Comparison of ENCODE assay signal across 22 cellular contexts in genomic region chr3:46703013-46703520, GRCh38. TPM values are rescaled to one million over a fixed set of nuclear protein-coding genes. Genes with fewer than 3 reads are reported as not detected.
DNase-seq lines count a peak whose midpoint lies in the region; ATAC-seq and TF ChIP-seq lines count a peak whose summit lies in the region.
"Had no signal": no experiment of that assay in that cellular context is flagged by ENCODE, and none has a peak within 500 bp of the region (broad histone marks: within the 10 kb centered on the region; RNA-seq: fewer than 3 reads in every experiment).

No MANE protein-coding gene starts in this region.

- H3K4me3 ChIP-seq in HEK293 (ENCODE audit: low read depth, low read length), result no peak overlapping the region
- no peak overlapping the region for H3K4me3 ChIP-seq in right cardiac atrium (ENCODE audit: low read length)
- no peak overlapping the region for H3K4me3 ChIP-seq in spleen
- H3K4me3 ChIP-seq in breast epithelium, result no peak overlapping the region
- H3K4me3 ChIP-seq: PC-9, SJCRH30 had no signal

- no peak for TF ChIP-seq POLR2A in spleen (IDR thresholded peaks at IDR 0.05)
- no peak for TF ChIP-seq POLR2A in breast epithelium (IDR thresholded peaks at IDR 0.05)

- H3K36me3 ChIP-seq in HEK293 (ENCODE audit: control insufficient read depth in 2 of 2, insufficient read depth in 1 of 2, low read length in 2 of 2) (no peaks in the 10 kb centered on the region), spleen (no peaks in the 10 kb centered on the region), breast epithelium (no peaks in the 10 kb centered on the region)
- H3K36me3 ChIP-seq: SJCRH30 had no signal

- H3K27ac ChIP-seq in HEK293 (ENCODE audit: extremely low read depth, low read depth, low read length) (no peak overlapping the region), right cardiac atrium (ENCODE audit: low read length) (no peak overlapping the region), spleen (no peak overlapping the region), breast epithelium (no peak overlapping the region)
- H3K27ac ChIP-seq: PC-9, RWPE1, SJCRH30 had no signal

- no peak overlapping the region for H3K27ac Mint-ChIP-seq in chondrocyte (ENCODE audit: unreplicated experiment)
- H3K27ac Mint-ChIP-seq: HFFc6 had no signal

- POLR2A ChIA-PET in HEK293 (lab: Yijun Ruan, JAX), result no interaction called here

- intact Hi-C loops in right cardiac atrium (cut with DNase I), result loop anchor here (5.0 to 10.0 kb wide), 4 partner anchors 162 to 622 kb away; partner anchors contain the start of gene MYL3 (in 1 of the 4)
- intact Hi-C loops in spleen (cut with DNase I; ENCODE audit: low total_unique reads), result no loop called here
- intact Hi-C loops in breast epithelium (cut with DNase I; ENCODE audit: low total_unique reads), result loop anchor here (10.0 kb wide), 1 partner anchor 192 kb away; no protein-coding TSS in a partner anchor

- H3K27me3 Mint-ChIP-seq in chondrocyte (ENCODE audit: low read depth), result peaks cover 8% of the 10 kb centered on the region

- H3K4me1 ChIP-seq in HEK293 (ENCODE audit: control insufficient read depth, insufficient read depth, low read length), result no peaks in the 10 kb centered on the region
- H3K4me1 ChIP-seq in right cardiac atrium (ENCODE audit: control insufficient read depth, insufficient read depth, low read length), result peaks cover 7% of the 10 kb centered on the region
- H3K4me1 ChIP-seq in spleen, result peaks cover 13 to 45% (median 30%) of the 10 kb centered on the region in 6 donors
- peaks cover 4 to 10% of the 10 kb centered on the region in 2 donors for H3K4me1 ChIP-seq in breast epithelium
- H3K4me1 ChIP-seq: Caco-2 had no signal

- WGBS in right cardiac atrium, result 89% methylated on average over 4 of the region's 4 CpGs
- 85 to 95% (median 90%) methylated on average over 3 to 4 of the region's 4 CpGs for WGBS in spleen, 5 donors

- H3K9me3 ChIP-seq in HEK293 (ENCODE audit: control insufficient read depth, insufficient read depth, low read depth, low read length) (no peaks in the 10 kb centered on the region), right cardiac atrium (ENCODE audit: control insufficient read depth, low read length) (no peaks in the 10 kb centered on the region), spleen (no peaks in the 10 kb centered on the region), breast epithelium (no peaks in the 10 kb centered on the region)
- H3K9me3 ChIP-seq: Caco-2, SJCRH30 had no signal

- H3K27me3 ChIP-seq in right cardiac atrium (ENCODE audit: control insufficient read depth, insufficient read depth) (no peaks in the 10 kb centered on the region), spleen (replicated peaks in 1 of 7) (peaks cover 0 to 27% (median 12%) of the 10 kb centered on the region in 7 donors), breast epithelium (no peaks in the 10 kb centered on the region)
- H3K27me3 ChIP-seq: SJCRH30 had no signal

- no peaks in the 10 kb centered on the region for H3K9me3 Mint-ChIP-seq in chondrocyte (ENCODE audit: low read depth)
- H3K9me3 Mint-ChIP-seq: CD4-positive, alpha-beta memory T cell; HFFc6 had no signal

- TF ChIP-seq CTCF in HEK293 (tag by site-specific recombination; IDR thresholded peaks at IDR 0.05) (no peak), chondrocyte (IDR thresholded peaks at IDR 0.05) (no peak), spleen (IDR thresholded peaks at IDR 0.05 in 8 of 11, conservative IDR thresholded peaks at IDR 0.05 in 3 of 11) (no peak), breast epithelium (IDR thresholded peaks at IDR 0.05) (no peak)

- no peaks in the 10 kb centered on the region for H3K36me3 Mint-ChIP-seq in chondrocyte (ENCODE audit: low read depth)
- H3K36me3 Mint-ChIP-seq: CD4-positive, alpha-beta memory T cell had no signal

- CTCF ChIA-PET in HEK293 (lab: Yijun Ruan, JAX), result interaction anchor here (1.0 to 1.5 kb wide), 6 partner anchors 144 to 1456 kb away, joined by 3 to 8 read pairs (median 4); no protein-coding TSS in a partner anchor

- peak; percentile 59 for DNase-seq in chondrocyte (ENCODE audit: low spot score)
- DNase-seq in right cardiac atrium, result peak in 2 of 3 donors; percentile 14 to 42
- DNase-seq in spleen, result peak; percentile 59
- DNase-seq in NCI-H774 (lab: John Stamatoyannopoulos, UW), result no peak
- no peak for DNase-seq in breast epithelium (ENCODE audit: low spot score in 2 of 2)
- DNase-seq: Caco-2; CD4-positive, alpha-beta memory T cell; DMS 273 treated with DMSO at 0.1 percent for 48 hours; DMS79 treated with DMSO at 0.1 percent for 48 hours; HFFc6; KG1; NCI-H1092 treated with DMSO at 0.1 percent for 48 hours; NCI-H1436 treated with DMSO at 0.1 percent for 48 hours; NCI-H2029; NCI-H2227 treated with DMSO at 0.1 percent for 48 hours; NCI-H510A; PC-9 had no signal

- ATAC-seq in right cardiac atrium, result no peak
- ATAC-seq in activated CD4-positive, CD25-positive, alpha-beta regulatory T cell treated with anti-CD3 and anti-CD28 coated beads, Interleukin-2, amount 50 U/mL, for 24 hours, result no peak

- peaks cover 10% of the 10 kb centered on the region for H3K4me1 Mint-ChIP-seq in chondrocyte (ENCODE audit: low read depth)

- no peak overlapping the region for H3K4me3 Mint-ChIP-seq in chondrocyte (ENCODE audit: unreplicated experiment)
- H3K4me3 Mint-ChIP-seq: HFFc6 had no signal

TF ChIP-seq in HEK293, 187 proteins besides CTCF, POLR2A, EP300 and RAD21:
- TF ChIP-seq ZFHX2 (tag by site-specific recombination; conservative IDR thresholded peaks at IDR 0.05), result peak; percentile 57
- TF ChIP-seq EGR2 (tag by site-specific recombination; IDR thresholded peaks at IDR 0.05; ENCODE audit: low read depth), result peak; percentile 61
- no peak for TF ChIP-seq ZNF280D (tag by site-specific recombination; IDR thresholded peaks at IDR 0.05)
- TF ChIP-seq PRDM10 (tag by site-specific recombination; IDR thresholded peaks at IDR 0.05), result peak; percentile 91
- no peak for TF ChIP-seq ZNF555 (tag by site-specific recombination; conservative IDR thresholded peaks at IDR 0.05)
- TF ChIP-seq ZNF561 (tag by site-specific recombination; IDR thresholded peaks at IDR 0.05; ENCODE audit: borderline replicate concordance), result no peak
TF ChIP-seq in HEK293: peak in this region for 3.

RNA-seq across cellular contexts. Expression of gene TMIE, which starts 1.9 kb away (rescaled TPM):
- total RNA-seq in chondrocyte (0.25 TPM in 1 of 3 replicates, not detected in the others), right cardiac atrium (under 1 TPM; 0.40 to 0.76 (median 0.65) TPM), spleen (1 to 10 TPM in 2 of 7 donors, under 1 TPM in 3, not detected in 2; 0.23 to 1.6 (median 0.74) TPM), breast epithelium (not detected)
- polyA plus RNA-seq in right cardiac atrium (0.95 TPM), spleen (under 1 TPM; 0.48 to 0.77 (median 0.61) TPM)
- total RNA-seq: Caco-2, HFFc6 had no signal

RNA-seq across cellular contexts. Expression of gene ALS2CL, which starts 9.6 kb away (rescaled TPM):
- total RNA-seq in chondrocyte (1.4 to 5.2 TPM (median 3.6 TPM) in 3 replicates), right cardiac atrium (10 to 100 TPM; 16.1 to 33.1 (median 19.0) TPM), spleen (10 to 100 TPM; 16.3 to 45.7 (median 29.8) TPM), breast epithelium (10 to 100 TPM in 2 of 3 donors, 1 to 10 TPM in 1; 6.7 to 22.9 (median 20.6) TPM)
- polyA plus RNA-seq in right cardiac atrium (18.8 TPM), spleen (10 to 100 TPM in 2 of 3 donors, 1 to 10 TPM in 1; 7.9 to 61.2 (median 34.9) TPM)

RNA-seq across cellular contexts. Expression of gene PRSS50, which starts 14.6 kb away (rescaled TPM):
- not detected in 3 replicates for total RNA-seq in chondrocyte
- total RNA-seq in right cardiac atrium, result under 1 TPM in 2 of 4 donors, not detected in 2; 0.12 to 0.31 TPM
- polyA plus RNA-seq in right cardiac atrium, result 0.14 TPM
- total RNA-seq in spleen, result under 1 TPM in 2 of 7 donors, not detected in 5; 0.14 to 0.34 TPM
- polyA plus RNA-seq in spleen, result not detected
- total RNA-seq in breast epithelium, result 1 to 10 TPM in 2 of 3 donors, not detected in 1; 2.9 to 3.6 TPM
- total RNA-seq: Caco-2; CD4-positive, alpha-beta memory T cell; HFFc6; SJCRH30 had no signal
- polyA plus RNA-seq: BJ; CD4-positive, alpha-beta memory T cell had no signal

Comparison
In these comparisons a context has a peak if more than half of its experiments do, and no peak if none do; other contexts are left out.
1. DNase-seq: peak in chondrocyte (single experiment), right cardiac atrium (2 of 3) and spleen (single experiment); none in NCI-H774 (single experiment) and breast epithelium (0 of 2).